ENCODE assay signal across 9 cellular contexts in genomic region chr3:128727996-128728395, GRCh38. TPM values are rescaled to one million over a fixed set of nuclear protein-coding genes. Genes with fewer than 3 reads are reported as not detected.
A peak's percentile ranks its signal among the peaks of the same experiment; 100 is the strongest.
DNase-seq lines count a peak whose midpoint lies in the region; ATAC-seq and TF ChIP-seq lines count a peak whose summit lies in the region.
"Had no signal": no experiment of that assay in that cellular context is flagged by ENCODE, and none has a peak within 500 bp of the region (broad histone marks: within the 10 kb centered on the region; RNA-seq: fewer than 3 reads in every experiment).

No MANE protein-coding gene starts in this region.

- H3K9me3 Mint-ChIP-seq in naive thymus-derived CD8-positive, alpha-beta T cell, result no peaks in the 10 kb centered on the region

- H3K9ac ChIP-seq in HUES48 (ENCODE audit: low read depth, low read length), result no peak overlapping the region

- H3K27me3 Mint-ChIP-seq in naive thymus-derived CD8-positive, alpha-beta T cell, result no peaks in the 10 kb centered on the region

- peak overlapping the region; percentile 82 for H3K4me3 ChIP-seq in HUES48 (ENCODE audit: low read depth, low read length)
- H3K4me3 ChIP-seq in brain microvascular endothelial cell (ENCODE audit: low read depth, low read length), result peak overlapping the region; percentile 98

- H3K27ac ChIP-seq in HUES48 (ENCODE audit: low read depth, low read length), result no peak overlapping the region
- H3K27ac ChIP-seq in brain microvascular endothelial cell, result no peak overlapping the region

- in situ Hi-C loops in brain microvascular endothelial cell (cut with HindIII; ENCODE audit: low pct_ligation_motif_present, low sequenced_read_pairs), result no loop called here

- H3K4me1 ChIP-seq in HUES48 (ENCODE audit: control insufficient read depth, insufficient read depth, low read length), result peaks cover 27% of the 10 kb centered on the region

- H3K36me3 ChIP-seq in HUES48 (ENCODE audit: control insufficient read depth, insufficient read depth, low read length), result no peaks in the 10 kb centered on the region
- no peaks in the 10 kb centered on the region for H3K36me3 ChIP-seq in brain microvascular endothelial cell (replicated peaks)

- POLR2A ChIA-PET in naive thymus-derived CD8-positive, alpha-beta T cell (lab: Charles Lee), result interaction anchor here (1.2 to 4.4 kb wide), 3 partner anchors 13 to 110 kb away, joined by 3 to 32 read pairs (median 4); no protein-coding TSS in a partner anchor

- no peak for TF ChIP-seq CTCF in brain microvascular endothelial cell (IDR thresholded peaks at IDR 0.05; ENCODE audit: low read depth, low read length, missing control alignments)

- peaks cover 29 to 78% (median 74%) of the 10 kb centered on the region in 4 donors for H3K4me1 Mint-ChIP-seq in naive thymus-derived CD8-positive, alpha-beta T cell

- H3K27ac Mint-ChIP-seq in naive thymus-derived CD8-positive, alpha-beta T cell, result peak overlapping the region in 9 of 10 donors; percentile 73 to 96 (median 94)

- ATAC-seq in naive thymus-derived CD8-positive, alpha-beta T cell, result no peak
- no peak for ATAC-seq in HG02623 (IDR thresholded peaks at IDR 0.05; ENCODE audit: unreplicated experiment)
- no peak for ATAC-seq in HG02840 (IDR thresholded peaks at IDR 0.05; ENCODE audit: low FRiP score, unreplicated experiment)

- DNase-seq in AG20443 (ENCODE audit: low spot score), result peak; percentile 32
- DNase-seq in brain microvascular endothelial cell, result no peak
- no peak for DNase-seq in naive thymus-derived CD8-positive, alpha-beta T cell
- DNase-seq in NK-92 (lab: John Stamatoyannopoulos, UW; ENCODE audit: unreplicated experiment), result no peak
- DNase-seq in NCI-H146 treated with DMSO at 0.1 percent for 48 hours (lab: John Stamatoyannopoulos, UW; ENCODE audit: unreplicated experiment), result no peak

- H3K27me3 ChIP-seq in HUES48 (ENCODE audit: control insufficient read depth, insufficient read depth, low read length) (no peaks in the 10 kb centered on the region), brain microvascular endothelial cell (replicated peaks) (no peaks in the 10 kb centered on the region)
- H3K27me3 ChIP-seq: tibial nerve had no signal

- peak overlapping the region; percentile 85 to 98 (median 92) for H3K4me3 Mint-ChIP-seq in naive thymus-derived CD8-positive, alpha-beta T cell

- H3K36me3 Mint-ChIP-seq in naive thymus-derived CD8-positive, alpha-beta T cell, result peaks cover 0 to 17% (median 0%) of the 10 kb centered on the region in 3 donors

- no peaks in the 10 kb centered on the region for H3K9me3 ChIP-seq in HUES48 (ENCODE audit: control insufficient read depth, insufficient read depth, low read length)
- H3K9me3 ChIP-seq: tibial nerve had no signal

RNA-seq across cellular contexts. Expression of gene RAB7A, which starts 2.0 kb away (rescaled TPM):
- total RNA-seq in naive thymus-derived CD8-positive, alpha-beta T cell, result 100 to 1,000 TPM; 140 to 152 TPM
- 100 to 1,000 TPM; 177 to 200 (median 185) TPM for polyA plus RNA-seq in naive thymus-derived CD8-positive, alpha-beta T cell
